Comparison of ENCODE assay signal across 1 cellular context in genomic region chr18:28147674-28148171, GRCh38.
TF ChIP-seq lines count a peak whose summit lies in the region.

No MANE protein-coding gene starts in this region.

TF ChIP-seq in SK-N-SH treated with all-trans-retinoic acid at 6 μM for 48 hours, 23 proteins besides CTCF, POLR2A, EP300 and RAD21 (continued from another document):
- TF ChIP-seq ZNF70 (CRISPR knock-in tag; IDR thresholded peaks at IDR 0.05) (no peak), TOX (CRISPR knock-in tag; IDR thresholded peaks at IDR 0.05; ENCODE audit: borderline replicate concordance) (no peak), SNAI2 (CRISPR knock-in tag; IDR thresholded peaks at IDR 0.05) (no peak)
